1 cellular context compared by ENCODE assay signal in genomic region chr1:46181343-46182260, GRCh38.
TF ChIP-seq lines count a peak whose summit lies in the region.

No MANE protein-coding gene starts in this region.

TF ChIP-seq in IMR-90, 13 proteins besides CTCF, POLR2A, EP300 and RAD21 (continued from another document):
- TF ChIP-seq, protein P1, sequence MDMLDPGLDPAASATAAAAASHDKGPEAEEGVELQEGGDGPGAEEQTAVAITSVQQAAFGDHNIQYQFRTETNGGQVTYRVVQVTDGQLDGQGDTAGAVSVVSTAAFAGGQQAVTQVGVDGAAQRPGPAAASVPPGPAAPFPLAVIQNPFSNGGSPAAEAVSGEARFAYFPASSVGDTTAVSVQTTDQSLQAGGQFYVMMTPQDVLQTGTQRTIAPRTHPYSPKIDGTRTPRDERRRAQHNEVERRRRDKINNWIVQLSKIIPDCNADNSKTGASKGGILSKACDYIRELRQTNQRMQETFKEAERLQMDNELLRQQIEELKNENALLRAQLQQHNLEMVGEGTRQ (IDR thresholded peaks at IDR 0.05; ENCODE audit: low read depth, low read length): no peak
- TF ChIP-seq FOS (IDR thresholded peaks at IDR 0.05; ENCODE audit: low read depth, low read length): no peak
